Comparison of ENCODE assay signal across 2 cellular contexts in the genomic region with DNA sequence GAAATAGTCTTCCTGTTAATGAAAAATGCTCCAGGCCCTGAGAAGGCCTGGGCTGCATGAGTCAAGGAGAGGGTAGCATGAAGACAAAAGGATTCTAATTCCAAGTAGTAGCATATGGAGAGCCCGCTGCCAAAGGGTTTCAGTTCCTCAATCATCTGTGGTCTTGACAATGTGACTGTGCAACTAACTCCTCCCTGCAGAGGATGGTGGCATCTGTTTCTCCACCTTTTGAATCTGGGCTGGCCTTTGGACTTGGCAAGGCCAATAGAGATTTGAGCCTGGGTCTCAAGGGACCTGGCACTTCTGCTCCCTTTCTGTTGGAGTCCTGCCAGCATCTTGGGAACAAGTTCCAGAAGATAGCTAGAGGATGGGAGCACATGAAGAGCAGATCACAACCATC.
TF ChIP-seq lines count a peak whose summit lies in the region.

No MANE protein-coding gene starts in this region.

TF ChIP-seq in HCT116, 20 proteins besides CTCF, POLR2A, EP300 and RAD21:
- TF ChIP-seq SIN3A (IDR thresholded peaks at IDR 0.05; ENCODE audit: low read depth) (no peak), EZH2 (IDR thresholded peaks at IDR 0.05) (no peak), CBX3 (IDR thresholded peaks at IDR 0.05; ENCODE audit: low read depth) (no peak), JUND (IDR thresholded peaks at IDR 0.05) (no peak), ZFX (IDR thresholded peaks at IDR 0.05) (no peak), TCF7L2 (IDR thresholded peaks at IDR 0.05; ENCODE audit: borderline replicate concordance, extremely low read depth, insufficient read depth, insufficient read length) (no peak), FOSL1 (IDR thresholded peaks at IDR 0.05; ENCODE audit: low read depth) (no peak), YY1 (IDR thresholded peaks at IDR 0.05; ENCODE audit: extremely low read depth, insufficient replicate concordance, low read depth, low read length) (no peak), POLR2AphosphoS5 (IDR thresholded peaks at IDR 0.05; ENCODE audit: low read depth, low read length) (no peak), EZH2phosphoT487 (IDR thresholded peaks at IDR 0.05; ENCODE audit: borderline replicate concordance) (no peak), CEBPB (IDR thresholded peaks at IDR 0.05; ENCODE audit: low read depth) (no peak), ATF3 (IDR thresholded peaks at IDR 0.05) (no peak)
- TF ChIP-seq, protein P1, sequence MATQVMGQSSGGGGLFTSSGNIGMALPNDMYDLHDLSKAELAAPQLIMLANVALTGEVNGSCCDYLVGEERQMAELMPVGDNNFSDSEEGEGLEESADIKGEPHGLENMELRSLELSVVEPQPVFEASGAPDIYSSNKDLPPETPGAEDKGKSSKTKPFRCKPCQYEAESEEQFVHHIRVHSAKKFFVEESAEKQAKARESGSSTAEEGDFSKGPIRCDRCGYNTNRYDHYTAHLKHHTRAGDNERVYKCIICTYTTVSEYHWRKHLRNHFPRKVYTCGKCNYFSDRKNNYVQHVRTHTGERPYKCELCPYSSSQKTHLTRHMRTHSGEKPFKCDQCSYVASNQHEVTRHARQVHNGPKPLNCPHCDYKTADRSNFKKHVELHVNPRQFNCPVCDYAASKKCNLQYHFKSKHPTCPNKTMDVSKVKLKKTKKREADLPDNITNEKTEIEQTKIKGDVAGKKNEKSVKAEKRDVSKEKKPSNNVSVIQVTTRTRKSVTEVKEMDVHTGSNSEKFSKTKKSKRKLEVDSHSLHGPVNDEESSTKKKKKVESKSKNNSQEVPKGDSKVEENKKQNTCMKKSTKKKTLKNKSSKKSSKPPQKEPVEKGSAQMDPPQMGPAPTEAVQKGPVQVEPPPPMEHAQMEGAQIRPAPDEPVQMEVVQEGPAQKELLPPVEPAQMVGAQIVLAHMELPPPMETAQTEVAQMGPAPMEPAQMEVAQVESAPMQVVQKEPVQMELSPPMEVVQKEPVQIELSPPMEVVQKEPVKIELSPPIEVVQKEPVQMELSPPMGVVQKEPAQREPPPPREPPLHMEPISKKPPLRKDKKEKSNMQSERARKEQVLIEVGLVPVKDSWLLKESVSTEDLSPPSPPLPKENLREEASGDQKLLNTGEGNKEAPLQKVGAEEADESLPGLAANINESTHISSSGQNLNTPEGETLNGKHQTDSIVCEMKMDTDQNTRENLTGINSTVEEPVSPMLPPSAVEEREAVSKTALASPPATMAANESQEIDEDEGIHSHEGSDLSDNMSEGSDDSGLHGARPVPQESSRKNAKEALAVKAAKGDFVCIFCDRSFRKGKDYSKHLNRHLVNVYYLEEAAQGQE (IDR thresholded peaks at IDR 0.05; ENCODE audit: low read depth): no peak
- TF ChIP-seq, protein P2, sequence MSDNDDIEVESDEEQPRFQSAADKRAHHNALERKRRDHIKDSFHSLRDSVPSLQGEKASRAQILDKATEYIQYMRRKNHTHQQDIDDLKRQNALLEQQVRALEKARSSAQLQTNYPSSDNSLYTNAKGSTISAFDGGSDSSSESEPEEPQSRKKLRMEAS (IDR thresholded peaks at IDR 0.05): no peak

TF ChIP-seq in H1, 55 proteins besides CTCF, POLR2A, EP300 and RAD21:
- no peak for TF ChIP-seq SUZ12 (IDR thresholded peaks at IDR 0.05; ENCODE audit: low read length)
- TF ChIP-seq EGR1 (IDR thresholded peaks at IDR 0.05; ENCODE audit: borderline replicate concordance, low read depth, low read length): no peak
- TF ChIP-seq JUN (IDR thresholded peaks at IDR 0.05; ENCODE audit: low read depth, low read length): no peak
- no peak for TF ChIP-seq KDM5A (IDR thresholded peaks at IDR 0.05; ENCODE audit: low read length)
- TF ChIP-seq RNF2 (IDR thresholded peaks at IDR 0.05; ENCODE audit: borderline replicate concordance, low read depth, low read length, missing control alignments, poor library complexity, severe bottlenecking): no peak
- no peak for TF ChIP-seq CREB1 (IDR thresholded peaks at IDR 0.05)
- TF ChIP-seq CHD1 (IDR thresholded peaks at IDR 0.05; ENCODE audit: low read depth, low read length): no peak
- TF ChIP-seq SIRT6 (IDR thresholded peaks at IDR 0.05; ENCODE audit: low read length): no peak
- no peak for TF ChIP-seq GTF2F1 (IDR thresholded peaks at IDR 0.05; ENCODE audit: borderline replicate concordance, low read depth, low read length)
- no peak for TF ChIP-seq GABPA (IDR thresholded peaks at IDR 0.05; ENCODE audit: borderline replicate concordance, insufficient read depth, low read length)
- TF ChIP-seq EZH2 (IDR thresholded peaks at IDR 0.05; ENCODE audit: low read depth, low read length, severe bottlenecking): no peak
- TF ChIP-seq NRF1 (IDR thresholded peaks at IDR 0.05; ENCODE audit: low read depth, low read length): no peak
- no peak for TF ChIP-seq POLR2AphosphoS5 (IDR thresholded peaks at IDR 0.05; ENCODE audit: low read depth, low read length)
